Comparison of ENCODE assay signal across 15 cellular contexts in the genomic region with DNA sequence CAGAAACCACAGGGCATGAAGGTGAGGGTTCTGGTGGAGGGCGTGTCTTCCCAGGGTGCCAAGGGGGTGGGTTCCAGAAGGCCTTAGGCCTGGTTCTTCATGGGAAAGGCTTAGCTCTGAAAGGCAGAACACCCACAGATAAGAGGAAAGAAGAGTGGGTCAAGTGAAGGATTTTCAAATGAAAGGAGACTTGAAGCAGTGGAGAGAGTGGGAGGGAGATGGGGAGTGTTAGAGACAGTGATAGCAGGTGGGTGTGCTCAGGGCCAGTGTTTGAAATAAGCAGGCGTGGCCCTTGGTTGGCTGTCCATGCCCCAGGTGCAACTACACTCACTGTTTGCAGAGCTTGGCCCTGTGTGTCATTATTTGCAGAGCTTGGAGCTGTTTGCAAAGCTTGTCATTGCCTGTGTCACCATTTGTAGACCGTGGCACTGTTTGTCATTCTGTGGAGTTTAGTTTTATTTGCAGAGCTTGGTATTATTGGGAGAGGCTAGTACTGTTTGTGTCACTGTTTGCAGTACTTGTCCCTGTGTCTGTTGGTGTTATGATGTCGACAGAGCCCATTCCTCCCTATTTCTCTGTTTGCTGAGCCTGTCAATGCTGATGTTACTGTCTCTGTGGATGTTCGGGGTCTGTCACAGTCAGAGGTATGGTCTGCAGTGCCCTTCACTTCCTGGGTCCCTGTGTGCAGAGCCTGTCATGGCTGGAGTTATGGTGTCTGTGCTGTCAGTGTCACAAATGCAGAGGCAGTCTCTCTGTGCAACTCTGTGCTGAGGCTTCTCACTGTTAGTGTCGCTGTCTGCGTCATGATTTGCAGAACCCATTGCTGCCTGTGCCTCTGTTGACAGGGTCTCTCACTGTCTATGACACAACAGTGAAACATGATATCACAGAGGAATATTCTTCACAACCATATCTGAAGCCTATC.
A peak's percentile ranks its signal among the peaks of the same experiment; 100 is the strongest.
DNase-seq lines count a peak whose midpoint lies in the region; ATAC-seq lines count a peak whose summit lies in the region.
"Had no signal": no experiment of that assay in that cellular context is flagged by ENCODE, and none has a peak within 500 bp of the region (broad histone marks: within the 10 kb centered on the region; RNA-seq: fewer than 3 reads in every experiment).

No MANE protein-coding gene starts in this region.

- 0 out of 22 replicates have a peak, but pooled peaks cover 0 to 9% (median 0%) of the 10 kb centered on the region in 11 experiments for H4K20me1 ChIP-seq in BLaER1 treated with 17β-estradiol and CSF1 and Interleukin-3, amounts not matched to agents 10 nM and 100 nM

- no peaks in the 10 kb centered on the region for H3K9me3 ChIP-seq in BLaER1 treated with 17β-estradiol and CSF1 and Interleukin-3, amounts not matched to agents 10 nM and 100 nM (replicated peaks in 1 of 11)
- H3K9me3 ChIP-seq: lower lobe of right lung, thoracic aorta had no signal

- peak overlapping the region in 2 of 11 experiments; percentile 44 to 47; a peak in 2 of 22 replicates for H3K9ac ChIP-seq in BLaER1 treated with 17β-estradiol and CSF1 and Interleukin-3, amounts not matched to agents 10 nM and 100 nM

- ATAC-seq in GM21786 (IDR thresholded peaks at IDR 0.05; ENCODE audit: unreplicated experiment) (no peak), GM21737 (IDR thresholded peaks at IDR 0.05; ENCODE audit: unreplicated experiment) (no peak)
- no peak for ATAC-seq in activated CD4-positive, CD25-positive, alpha-beta regulatory T cell treated with anti-CD3 and anti-CD28 coated beads, Interleukin-2, amount 50 U/mL, for 24 hours

- no peaks in the 10 kb centered on the region for H3K36me3 ChIP-seq in BLaER1 treated with 17β-estradiol and CSF1 and Interleukin-3, amounts not matched to agents 10 nM and 100 nM
- H3K36me3 ChIP-seq: lower lobe of right lung, thoracic aorta had no signal

- H3K4me1 ChIP-seq in BLaER1 treated with 17β-estradiol and CSF1 and Interleukin-3, amounts not matched to agents 10 nM and 100 nM, result peaks cover 39 to 100% (median 93%) of the 10 kb centered on the region in 10 experiments

- peak overlapping the region in 4 of 11 experiments; percentile 15 to 89 (median 27); a peak in 7 of 22 replicates for H3K27ac ChIP-seq in BLaER1 treated with 17β-estradiol and CSF1 and Interleukin-3, amounts not matched to agents 10 nM and 100 nM
- H3K27ac ChIP-seq: lower lobe of right lung, thoracic aorta had no signal

- no peak overlapping the region for H3K4me3 ChIP-seq in BLaER1 treated with 17β-estradiol and CSF1 and Interleukin-3, amounts not matched to agents 10 nM and 100 nM
- H3K4me3 ChIP-seq: lower lobe of right lung, thoracic aorta had no signal

- peak overlapping the region in 10 of 11 experiments; percentile 8 to 96 (median 88); a peak in 18 of 22 replicates for H3K4me2 ChIP-seq in BLaER1 treated with 17β-estradiol and CSF1 and Interleukin-3, amounts not matched to agents 10 nM and 100 nM

- H3K27me3 ChIP-seq in BLaER1 treated with 17β-estradiol and CSF1 and Interleukin-3, amounts not matched to agents 10 nM and 100 nM, result no peaks in the 10 kb centered on the region; a peak in 1 of 22 replicates

- peak; percentile 56 for DNase-seq in NCI-H1092 treated with DMSO at 0.1 percent for 48 hours (lab: John Stamatoyannopoulos, UW)
- peak; percentile 37 for DNase-seq in RPMI8226
- peak; percentile 20 for DNase-seq in mesenteric fat pad (ENCODE audit: low spot score)
- no peak for DNase-seq in hepatic stellate cell (ENCODE audit: low spot score)
- DNase-seq: activated CD4-positive, alpha-beta T cell treated with anti-CD3 and anti-CD28 coated beads, Interleukin-2, amount 50 U/mL, for 1 hour; IMR-90; lower lobe of right lung; NCI-H1694 treated with DMSO at 0.1 percent for 48 hours; nucleus accumbens; T-helper 2 cell had no signal
